In genomic region chr4:19123681-19124080, GRCh38 we compare ENCODE assay signal across 15 cellular contexts.
DNase-seq lines count a peak whose midpoint lies in the region; ATAC-seq and TF ChIP-seq lines count a peak whose summit lies in the region.
"Had no signal": no experiment of that assay in that cellular context is flagged by ENCODE, and none has a peak within 500 bp of the region (broad histone marks: within the 10 kb centered on the region; RNA-seq: fewer than 3 reads in every experiment).

No MANE protein-coding gene starts in this region.

- TF ChIP-seq CTCF in epithelial cell of proximal tubule (conservative IDR thresholded peaks at IDR 0.05; ENCODE audit: low read depth, low read length) = no peak

- in situ Hi-C loops in ACHN (cut with HindIII; ENCODE audit: low pct_ligation_motif_present, low pct_unique_long_range_greater_than_20kb, low sequenced_read_pairs) = no loop called here

- no peak for ATAC-seq in GM18868 (IDR thresholded peaks at IDR 0.05; ENCODE audit: unreplicated experiment)
- no peak for ATAC-seq in GM18520 (IDR thresholded peaks at IDR 0.05; ENCODE audit: unreplicated experiment)
- no peak for ATAC-seq in esophagus mucosa
- ATAC-seq: A549 had no signal

- peak; percentile 57 for DNase-seq in ACHN
- DNase-seq in epithelial cell of proximal tubule (ENCODE audit: low read depth) = peak; percentile 51
- DNase-seq in kidney tubule cell (ENCODE audit: low spot score) = peak; percentile 74
- DNase-seq in renal cortical epithelial cell (ENCODE audit: low read depth) = peak; percentile 78
- DNase-seq: Calu3; CD4-positive, alpha-beta memory T cell; DMS79 treated with DMSO at 0.1 percent for 48 hours; GF-D8; GM23248 had no signal

- H3K4me3 ChIP-seq in epithelial cell of proximal tubule (ENCODE audit: low read depth, low read length) = no peak overlapping the region
- H3K4me3 ChIP-seq: A549, BLaER1, GM23248, HAP-1 had no signal
